In the genomic region with DNA sequence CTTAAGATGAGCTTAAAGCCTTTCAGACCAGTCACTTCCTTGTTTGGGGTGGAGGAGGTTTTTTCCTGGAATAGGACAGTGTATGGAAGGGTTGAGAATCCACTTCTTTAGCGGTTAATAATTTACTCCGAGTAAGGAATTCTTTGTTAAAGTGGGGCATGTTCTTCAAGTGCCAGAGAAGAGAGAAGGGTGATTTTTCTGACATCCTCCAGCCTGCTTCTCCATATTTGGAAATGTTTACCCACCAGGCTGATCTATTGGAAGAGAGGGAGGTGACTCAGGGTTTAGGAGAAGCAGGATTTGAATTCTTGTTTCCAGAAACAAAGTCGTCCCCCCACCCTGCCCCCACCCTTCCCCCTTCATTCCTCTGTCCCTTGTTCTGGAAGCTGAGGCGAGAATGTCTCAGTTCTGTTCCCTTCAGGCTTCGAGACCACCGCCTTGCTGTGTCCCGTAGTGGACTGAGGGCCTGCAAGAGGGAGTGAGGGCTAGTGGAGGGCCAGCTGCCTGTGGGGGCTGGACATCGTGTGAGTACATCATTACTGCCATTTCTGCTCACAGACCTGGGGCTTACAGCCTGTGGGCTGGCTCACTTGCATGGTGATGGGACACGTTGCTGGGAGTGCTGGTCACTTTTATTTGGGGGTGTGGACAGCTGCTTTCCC, we compare ENCODE assay signal across 1 cellular context.
A peak's percentile ranks its signal among the peaks of the same experiment; 100 is the strongest.
TF ChIP-seq lines count a peak whose summit lies in the region.

No MANE protein-coding gene starts in this region.

TF ChIP-seq in A549, 52 proteins besides CTCF, POLR2A, EP300 and RAD21:
- TF ChIP-seq CBX2 (IDR thresholded peaks at IDR 0.05; ENCODE audit: borderline replicate concordance, low read depth) (no peak), FOSL2 (IDR thresholded peaks at IDR 0.05) (no peak), FOSL2 (CRISPR knock-in tag; IDR thresholded peaks at IDR 0.05) (0 out of 2 replicates have a peak, but pooled peaks have one; percentile 3), EHMT2 (IDR thresholded peaks at IDR 0.05; ENCODE audit: low read depth) (no peak), FOSB (CRISPR knock-in tag; IDR thresholded peaks at IDR 0.05) (no peak), ZC3H11A (IDR thresholded peaks at IDR 0.05) (no peak), JUNB (IDR thresholded peaks at IDR 0.05) (0 out of 2 replicates have a peak, but pooled peaks have one; percentile 30), GATA3 (IDR thresholded peaks at IDR 0.05; ENCODE audit: borderline replicate concordance) (peak; percentile 13; the same call in 1 of the 2 replicates), ZNF302 (CRISPR knock-in tag; IDR thresholded peaks at IDR 0.05) (peak; percentile 52; the same call in 1 of the 2 replicates), POLR2AphosphoS2 (conservative IDR thresholded peaks at IDR 0.05; ENCODE audit: low read length) (no peak), MAFK (IDR thresholded peaks at IDR 0.05; ENCODE audit: partially characterized antibody) (no peak), JUN (IDR thresholded peaks at IDR 0.05) (peak in 1 of 2 experiments; percentile 37; a peak in 2 of 5 replicates), NPAS2 (CRISPR knock-in tag; IDR thresholded peaks at IDR 0.05; ENCODE audit: borderline replicate concordance) (no peak), ESRRA (IDR thresholded peaks at IDR 0.05; ENCODE audit: borderline replicate concordance, low read length) (no peak), SMC3 (IDR thresholded peaks at IDR 0.05) (0 out of 3 replicates have a peak, but pooled peaks have one; percentile 21), RCOR1 (IDR thresholded peaks at IDR 0.05; ENCODE audit: low read depth, low read length) (no peak), HOXB13 (CRISPR knock-in tag; IDR thresholded peaks at IDR 0.05; ENCODE audit: low read depth) (peak; percentile 64; the same call in 1 of the 2 replicates), RFX5 (IDR thresholded peaks at IDR 0.05) (no peak)
- TF ChIP-seq, protein P1, sequence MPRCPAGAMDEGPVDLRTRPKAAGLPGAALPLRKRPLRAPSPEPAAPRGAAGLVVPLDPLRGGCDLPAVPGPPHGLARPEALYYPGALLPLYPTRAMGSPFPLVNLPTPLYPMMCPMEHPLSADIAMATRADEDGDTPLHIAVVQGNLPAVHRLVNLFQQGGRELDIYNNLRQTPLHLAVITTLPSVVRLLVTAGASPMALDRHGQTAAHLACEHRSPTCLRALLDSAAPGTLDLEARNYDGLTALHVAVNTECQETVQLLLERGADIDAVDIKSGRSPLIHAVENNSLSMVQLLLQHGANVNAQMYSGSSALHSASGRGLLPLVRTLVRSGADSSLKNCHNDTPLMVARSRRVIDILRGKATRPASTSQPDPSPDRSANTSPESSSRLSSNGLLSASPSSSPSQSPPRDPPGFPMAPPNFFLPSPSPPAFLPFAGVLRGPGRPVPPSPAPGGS (IDR thresholded peaks at IDR 0.05), result 0 out of 3 replicates have a peak, but pooled peaks have one; percentile 35
- TF ChIP-seq, protein P2, sequence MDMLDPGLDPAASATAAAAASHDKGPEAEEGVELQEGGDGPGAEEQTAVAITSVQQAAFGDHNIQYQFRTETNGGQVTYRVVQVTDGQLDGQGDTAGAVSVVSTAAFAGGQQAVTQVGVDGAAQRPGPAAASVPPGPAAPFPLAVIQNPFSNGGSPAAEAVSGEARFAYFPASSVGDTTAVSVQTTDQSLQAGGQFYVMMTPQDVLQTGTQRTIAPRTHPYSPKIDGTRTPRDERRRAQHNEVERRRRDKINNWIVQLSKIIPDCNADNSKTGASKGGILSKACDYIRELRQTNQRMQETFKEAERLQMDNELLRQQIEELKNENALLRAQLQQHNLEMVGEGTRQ (IDR thresholded peaks at IDR 0.05), result no peak
- TF ChIP-seq, protein P3, sequence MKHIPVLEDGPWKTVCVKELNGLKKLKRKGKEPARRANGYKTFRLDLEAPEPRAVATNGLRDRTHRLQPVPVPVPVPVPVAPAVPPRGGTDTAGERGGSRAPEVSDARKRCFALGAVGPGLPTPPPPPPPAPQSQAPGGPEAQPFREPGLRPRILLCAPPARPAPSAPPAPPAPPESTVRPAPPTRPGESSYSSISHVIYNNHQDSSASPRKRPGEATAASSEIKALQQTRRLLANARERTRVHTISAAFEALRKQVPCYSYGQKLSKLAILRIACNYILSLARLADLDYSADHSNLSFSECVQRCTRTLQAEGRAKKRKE (CRISPR knock-in tag; IDR thresholded peaks at IDR 0.05; ENCODE audit: low read depth), result no peak
- TF ChIP-seq, protein P4, sequence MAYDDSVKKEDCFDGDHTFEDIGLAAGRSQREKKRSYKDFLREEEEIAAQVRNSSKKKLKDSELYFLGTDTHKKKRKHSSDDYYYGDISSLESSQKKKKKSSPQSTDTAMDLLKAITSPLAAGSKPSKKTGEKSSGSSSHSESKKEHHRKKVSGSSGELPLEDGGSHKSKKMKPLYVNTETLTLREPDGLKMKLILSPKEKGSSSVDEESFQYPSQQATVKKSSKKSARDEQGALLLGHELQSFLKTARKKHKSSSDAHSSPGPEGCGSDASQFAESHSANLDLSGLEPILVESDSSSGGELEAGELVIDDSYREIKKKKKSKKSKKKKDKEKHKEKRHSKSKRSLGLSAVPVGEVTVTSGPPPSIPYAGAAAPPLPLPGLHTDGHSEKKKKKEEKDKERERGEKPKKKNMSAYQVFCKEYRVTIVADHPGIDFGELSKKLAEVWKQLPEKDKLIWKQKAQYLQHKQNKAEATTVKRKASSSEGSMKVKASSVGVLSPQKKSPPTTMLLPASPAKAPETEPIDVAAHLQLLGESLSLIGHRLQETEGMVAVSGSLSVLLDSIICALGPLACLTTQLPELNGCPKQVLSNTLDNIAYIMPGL (CRISPR knock-in tag; IDR thresholded peaks at IDR 0.05; ENCODE audit: borderline replicate concordance), result no peak
- TF ChIP-seq, protein P5, sequence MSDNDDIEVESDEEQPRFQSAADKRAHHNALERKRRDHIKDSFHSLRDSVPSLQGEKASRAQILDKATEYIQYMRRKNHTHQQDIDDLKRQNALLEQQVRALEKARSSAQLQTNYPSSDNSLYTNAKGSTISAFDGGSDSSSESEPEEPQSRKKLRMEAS (IDR thresholded peaks at IDR 0.05), result 0 out of 2 replicates have a peak, but pooled peaks have one; percentile 37
- TF ChIP-seq, protein P6, sequence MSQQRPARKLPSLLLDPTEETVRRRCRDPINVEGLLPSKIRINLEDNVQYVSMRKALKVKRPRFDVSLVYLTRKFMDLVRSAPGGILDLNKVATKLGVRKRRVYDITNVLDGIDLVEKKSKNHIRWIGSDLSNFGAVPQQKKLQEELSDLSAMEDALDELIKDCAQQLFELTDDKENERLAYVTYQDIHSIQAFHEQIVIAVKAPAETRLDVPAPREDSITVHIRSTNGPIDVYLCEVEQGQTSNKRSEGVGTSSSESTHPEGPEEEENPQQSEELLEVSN (IDR thresholded peaks at IDR 0.05; ENCODE audit: borderline replicate concordance, low read depth), result no peak
- TF ChIP-seq, protein P7, sequence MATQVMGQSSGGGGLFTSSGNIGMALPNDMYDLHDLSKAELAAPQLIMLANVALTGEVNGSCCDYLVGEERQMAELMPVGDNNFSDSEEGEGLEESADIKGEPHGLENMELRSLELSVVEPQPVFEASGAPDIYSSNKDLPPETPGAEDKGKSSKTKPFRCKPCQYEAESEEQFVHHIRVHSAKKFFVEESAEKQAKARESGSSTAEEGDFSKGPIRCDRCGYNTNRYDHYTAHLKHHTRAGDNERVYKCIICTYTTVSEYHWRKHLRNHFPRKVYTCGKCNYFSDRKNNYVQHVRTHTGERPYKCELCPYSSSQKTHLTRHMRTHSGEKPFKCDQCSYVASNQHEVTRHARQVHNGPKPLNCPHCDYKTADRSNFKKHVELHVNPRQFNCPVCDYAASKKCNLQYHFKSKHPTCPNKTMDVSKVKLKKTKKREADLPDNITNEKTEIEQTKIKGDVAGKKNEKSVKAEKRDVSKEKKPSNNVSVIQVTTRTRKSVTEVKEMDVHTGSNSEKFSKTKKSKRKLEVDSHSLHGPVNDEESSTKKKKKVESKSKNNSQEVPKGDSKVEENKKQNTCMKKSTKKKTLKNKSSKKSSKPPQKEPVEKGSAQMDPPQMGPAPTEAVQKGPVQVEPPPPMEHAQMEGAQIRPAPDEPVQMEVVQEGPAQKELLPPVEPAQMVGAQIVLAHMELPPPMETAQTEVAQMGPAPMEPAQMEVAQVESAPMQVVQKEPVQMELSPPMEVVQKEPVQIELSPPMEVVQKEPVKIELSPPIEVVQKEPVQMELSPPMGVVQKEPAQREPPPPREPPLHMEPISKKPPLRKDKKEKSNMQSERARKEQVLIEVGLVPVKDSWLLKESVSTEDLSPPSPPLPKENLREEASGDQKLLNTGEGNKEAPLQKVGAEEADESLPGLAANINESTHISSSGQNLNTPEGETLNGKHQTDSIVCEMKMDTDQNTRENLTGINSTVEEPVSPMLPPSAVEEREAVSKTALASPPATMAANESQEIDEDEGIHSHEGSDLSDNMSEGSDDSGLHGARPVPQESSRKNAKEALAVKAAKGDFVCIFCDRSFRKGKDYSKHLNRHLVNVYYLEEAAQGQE (IDR thresholded peaks at IDR 0.05), result no peak
